In genomic region chr16:24853830-24854229, GRCh38 we compare ENCODE assay signal across 10 cellular contexts. TPM values are rescaled to one million over a fixed set of nuclear protein-coding genes. Genes with fewer than 3 reads are reported as not detected.
DNase-seq lines count a peak whose midpoint lies in the region; ATAC-seq and TF ChIP-seq lines count a peak whose summit lies in the region.
"Had no signal": no experiment of that assay in that cellular context is flagged by ENCODE, and none has a peak within 500 bp of the region (broad histone marks: within the 10 kb centered on the region; RNA-seq: fewer than 3 reads in every experiment).

No MANE protein-coding gene starts in this region.

- ATAC-seq in HG03342 (IDR thresholded peaks at IDR 0.05; ENCODE audit: unreplicated experiment): no peak
- ATAC-seq: activated CD4-positive, CD25-positive, alpha-beta regulatory T cell treated with anti-CD3 and anti-CD28 coated beads, Interleukin-2, amount 50 U/mL, for 24 hours had no signal

- no peaks in the 10 kb centered on the region for H3K9me3 ChIP-seq in adrenal gland (replicated peaks in 1 of 3)
- H3K9me3 ChIP-seq in left ventricle myocardium inferior (replicated peaks): no peaks in the 10 kb centered on the region
- H3K9me3 ChIP-seq in stomach smooth muscle (ENCODE audit: control insufficient read depth in 2 of 2, low read length in 2 of 2): no peaks in the 10 kb centered on the region

- TF ChIP-seq CTCF in adrenal gland (IDR thresholded peaks at IDR 0.05) (no peak), left ventricle myocardium inferior (IDR thresholded peaks at IDR 0.05; ENCODE audit: borderline replicate concordance) (no peak)

- H3K4me1 ChIP-seq in adrenal gland (replicated peaks in 1 of 2) (peaks cover 4 to 5% of the 10 kb centered on the region in 2 donors), left ventricle myocardium inferior (peaks cover 10% of the 10 kb centered on the region), stomach smooth muscle (ENCODE audit: control insufficient read depth, insufficient read depth, low read length) (peaks cover 6% of the 10 kb centered on the region)

- intact Hi-C loops in adrenal gland (cut with DNase I) (no loop called here), left ventricle myocardium inferior (cut with micrococcal nuclease) (no loop called here)

- no peak overlapping the region for H3K9ac ChIP-seq in stomach smooth muscle (ENCODE audit: low read length in 2 of 2)

- H3K27ac ChIP-seq in adrenal gland (no peak overlapping the region), left ventricle myocardium inferior (replicated peaks) (no peak overlapping the region), stomach smooth muscle (ENCODE audit: low read length) (no peak overlapping the region)

- no peaks in the 10 kb centered on the region for H3K36me3 ChIP-seq in adrenal gland (replicated peaks in 1 of 2)
- no peaks in the 10 kb centered on the region for H3K36me3 ChIP-seq in left ventricle myocardium inferior
- no peaks in the 10 kb centered on the region for H3K36me3 ChIP-seq in stomach smooth muscle (ENCODE audit: control insufficient read depth in 2 of 2, insufficient read depth in 2 of 2, low read length in 2 of 2)

- WGBS in adrenal gland, 4 donors: 5 to 14% (median 11%) methylated on average over 15 to 18 of the region's 18 CpGs

- H3K4me3 ChIP-seq in adrenal gland (no peak overlapping the region), left ventricle myocardium inferior (peak overlapping the region; percentile 25), stomach smooth muscle (ENCODE audit: low read length in 2 of 2) (peak overlapping the region; percentile 40 to 57)

- no peaks in the 10 kb centered on the region for H3K27me3 ChIP-seq in adrenal gland
- H3K27me3 ChIP-seq in left ventricle myocardium inferior (ENCODE audit: low read depth): peaks cover 28% of the 10 kb centered on the region
- peaks cover 0 to 2% of the 10 kb centered on the region in 2 donors for H3K27me3 ChIP-seq in stomach smooth muscle (ENCODE audit: control insufficient read depth in 1 of 2, insufficient read depth in 2 of 2, low read length in 2 of 2)

- no peak for TF ChIP-seq POLR2A in adrenal gland (IDR thresholded peaks at IDR 0.05)

- DNase-seq in LHCN-M2 (ENCODE audit: low read depth) (peak; percentile 24), adrenal gland (peak in 5 of 7 donors; percentile 23 to 69 (median 44)), left ventricle myocardium inferior (peak; percentile 19), RKO (ENCODE audit: low spot score) (no peak), ureter (ENCODE audit: low spot score) (no peak)
- no peak for DNase-seq in activated CD8-positive, alpha-beta memory T cell treated with anti-CD3 and anti-CD28 coated beads for 24 hours
- DNase-seq: mesendoderm had no signal

RNA-seq across cellular contexts. Expression of gene SLC5A11, which starts 8.1 kb away (rescaled TPM):
- total RNA-seq in LHCN-M2 (2014; rRNA removed) (not detected in 2 replicates), adrenal gland (under 1 TPM in 2 of 8 donors, not detected in 6; 0.54 to 0.57 TPM), left ventricle myocardium inferior (0.14 TPM), ureter (0.70 TPM)
- not detected for polyA plus RNA-seq in LHCN-M2 (2012)
- polyA plus RNA-seq in adrenal gland: under 1 TPM in 2 of 3 donors, not detected in 1; 0.17 to 0.32 TPM

Comparison
In these comparisons a context has a peak if more than half of its experiments do, and no peak if none do; other contexts are left out.
1. DNase-seq: peak in LHCN-M2 (single experiment), adrenal gland (5 of 7) and left ventricle myocardium inferior (single experiment); none in RKO (single experiment), ureter (single experiment) and activated CD8-positive, alpha-beta memory T cell treated with anti-CD3 and anti-CD28 coated beads for 24 hours (single experiment).
2. H3K4me3 ChIP-seq: peak in left ventricle myocardium inferior (single experiment) and stomach smooth muscle (2 of 2); none in adrenal gland (0 of 4).